In the genomic region with DNA sequence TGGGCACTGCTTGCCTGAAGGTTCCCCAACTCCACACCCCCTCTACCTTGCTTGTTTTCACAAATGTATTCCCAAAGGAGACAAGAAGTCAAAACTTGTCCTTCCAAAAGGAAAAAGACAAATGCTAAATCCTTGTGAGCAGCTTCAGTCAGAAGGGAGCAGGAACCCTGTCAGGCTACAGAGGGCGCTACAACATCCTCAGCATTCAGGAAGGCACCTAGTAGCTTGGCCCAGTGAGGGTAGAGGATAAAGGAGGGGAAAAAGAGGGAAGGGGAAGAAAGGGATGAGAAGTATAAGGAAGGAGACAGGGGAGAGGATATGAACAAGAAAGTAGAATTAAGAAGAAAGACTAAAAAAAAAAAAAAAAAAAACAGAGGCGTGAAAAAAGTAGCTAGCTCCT, we compare ENCODE assay signal across 11 cellular contexts.
A peak's percentile ranks its signal among the peaks of the same experiment; 100 is the strongest.
DNase-seq lines count a peak whose midpoint lies in the region; ATAC-seq and TF ChIP-seq lines count a peak whose summit lies in the region.
"Had no signal": no experiment of that assay in that cellular context is flagged by ENCODE, and none has a peak within 500 bp of the region (broad histone marks: within the 10 kb centered on the region; RNA-seq: fewer than 3 reads in every experiment).

No MANE protein-coding gene starts in this region.

- intact Hi-C loops in MCF 10A (cut with micrococcal nuclease): no loop called here
- intact Hi-C loops in breast epithelium (cut with DNase I; ENCODE audit: low total_unique reads): no loop called here
- intact Hi-C loops in IMR-90 (cut with micrococcal nuclease): no loop called here

- H3K9ac ChIP-seq in IMR-90 (ENCODE audit: low read depth, low read length): no peak overlapping the region

- TF ChIP-seq CTCF in MCF 10A (IDR thresholded peaks at IDR 0.05; ENCODE audit: unreplicated experiment) (no peak), breast epithelium (IDR thresholded peaks at IDR 0.05) (no peak), IMR-90 (conservative IDR thresholded peaks at IDR 0.05; ENCODE audit: low read depth, low read length) (0 out of 2 replicates have a peak, but pooled peaks have one; percentile 13), astrocyte of the spinal cord (IDR thresholded peaks at IDR 0.05; ENCODE audit: low read depth, low read length) (peak; percentile 41), progenitor cell of endocrine pancreas (IDR thresholded peaks at IDR 0.05; ENCODE audit: unreplicated experiment) (peak; percentile 32)

- H2BK5ac ChIP-seq in IMR-90 (ENCODE audit: low read depth, low read length, poor library complexity, severe bottlenecking): no peak overlapping the region

- H3K36me3 ChIP-seq in breast epithelium (no peaks in the 10 kb centered on the region), IMR-90 (ENCODE audit: control insufficient read depth, insufficient read depth, low read length) (no peaks in the 10 kb centered on the region)
- H3K36me3 ChIP-seq: right atrium auricular region had no signal

- dilution Hi-C loops in IMR-90 (cut with HindIII; ENCODE audit: low sequenced_read_pairs, unreplicated experiment): no loop called here

- H3K4me3 ChIP-seq in breast epithelium (no peak overlapping the region), IMR-90 (ENCODE audit: insufficient read depth, low read depth, low read length) (no peak overlapping the region), astrocyte of the spinal cord (ENCODE audit: low read depth, low read length) (no peak overlapping the region)
- H3K4me3 ChIP-seq: right atrium auricular region had no signal

- ATAC-seq in IMR-90 (ENCODE audit: low read depth): no peak
- ATAC-seq in HG02870 (IDR thresholded peaks at IDR 0.05; ENCODE audit: unreplicated experiment): no peak

- H3K9me3 Mint-ChIP-seq in MCF 10A (ENCODE audit: unreplicated experiment): no peaks in the 10 kb centered on the region
- H3K9me3 Mint-ChIP-seq in progenitor cell of endocrine pancreas (ENCODE audit: low read depth): no peaks in the 10 kb centered on the region
- H3K9me3 Mint-ChIP-seq: CD8-positive, alpha-beta memory T cell had no signal

- no peak overlapping the region for H2BK15ac ChIP-seq in IMR-90 (ENCODE audit: low read depth, low read length)

- H4K20me1 ChIP-seq in IMR-90 (ENCODE audit: insufficient read depth, low read length): peaks cover 5% of the 10 kb centered on the region

- no peak overlapping the region for H3K18ac ChIP-seq in IMR-90 (ENCODE audit: low read depth, low read length)

- H3K4ac ChIP-seq in IMR-90 (ENCODE audit: low read depth, low read length): no peak overlapping the region

- H3K4me3 Mint-ChIP-seq in MCF 10A (ENCODE audit: unreplicated experiment): no peak overlapping the region
- H3K4me3 Mint-ChIP-seq in progenitor cell of endocrine pancreas (ENCODE audit: low read depth): no peak overlapping the region
- H3K4me3 Mint-ChIP-seq: CD8-positive, alpha-beta memory T cell had no signal

- no TSS peak for BruUV-seq in MCF 10A (replicated peaks; lab: Mats Ljungman, UMichigan)
- BruUV-seq in IMR-90 (replicated peaks; lab: Mats Ljungman, UMichigan): no TSS peak

- POLR2A ChIA-PET in MCF 10A (lab: Yijun Ruan, JAX): no interaction called here
- POLR2A ChIA-PET in IMR-90 (lab: Charles Lee; ENCODE audit: unreplicated experiment): no interaction called here

- H3K27ac Mint-ChIP-seq in MCF 10A (ENCODE audit: low read depth, unreplicated experiment): no peak overlapping the region
- H3K27ac Mint-ChIP-seq in progenitor cell of endocrine pancreas: peak overlapping the region; percentile 18

- H3K27me3 ChIP-seq in breast epithelium: no peaks in the 10 kb centered on the region
- no peaks in the 10 kb centered on the region for H3K27me3 ChIP-seq in IMR-90 (ENCODE audit: control insufficient read depth, insufficient read depth, low read length)
- H3K27me3 ChIP-seq: right atrium auricular region had no signal

- H4K91ac ChIP-seq in IMR-90 (ENCODE audit: insufficient read depth, low read depth, low read length): no peak overlapping the region

- TF ChIP-seq RAD21 in IMR-90 (IDR thresholded peaks at IDR 0.05; ENCODE audit: low read length): no peak

- in situ Hi-C loops in IMR-90 (cut with MboI; ENCODE audit: low sequenced_read_pairs) (no loop called here), astrocyte of the spinal cord (cut with HindIII; ENCODE audit: low sequenced_read_pairs) (no loop called here)

- no peak overlapping the region for H3K56ac ChIP-seq in IMR-90 (ENCODE audit: extremely low read depth, insufficient read depth, low read length)

- TF ChIP-seq POLR2A in breast epithelium (IDR thresholded peaks at IDR 0.05) (no peak), IMR-90 (IDR thresholded peaks at IDR 0.05; ENCODE audit: low read depth, low read length) (no peak)

- H3K9me3 ChIP-seq in breast epithelium: no peaks in the 10 kb centered on the region
- H3K9me3 ChIP-seq in IMR-90 (ENCODE audit: control insufficient read depth, insufficient read depth, low read length): no peaks in the 10 kb centered on the region
- H3K9me3 ChIP-seq: right atrium auricular region had no signal

- H3K4me1 Mint-ChIP-seq in MCF 10A (ENCODE audit: insufficient read depth, unreplicated experiment) (no peaks in the 10 kb centered on the region), progenitor cell of endocrine pancreas (ENCODE audit: low read depth) (peaks cover 8% of the 10 kb centered on the region)

- H3K36me3 Mint-ChIP-seq in MCF 10A (ENCODE audit: insufficient read depth, unreplicated experiment): no peaks in the 10 kb centered on the region
- no peaks in the 10 kb centered on the region for H3K36me3 Mint-ChIP-seq in progenitor cell of endocrine pancreas (ENCODE audit: insufficient read depth)

- no peak overlapping the region for H2AK9ac ChIP-seq in IMR-90 (replicated peaks; ENCODE audit: low read depth, low read length, poor library complexity)

- no peak overlapping the region for H2BK20ac ChIP-seq in IMR-90 (ENCODE audit: low read depth, low read length)

- no peak overlapping the region for H2AFZ ChIP-seq in IMR-90 (replicated peaks; ENCODE audit: low read length, poor library complexity)

- H2AK5ac ChIP-seq in IMR-90 (ENCODE audit: low read depth, low read length): no peak overlapping the region

- WGBS in IMR-90 (ENCODE audit: extremely low coverage in 2 of 2, insufficient read length in 1 of 2), 2 experiments: no CpG with 5 or more reads among the region's 2 CpGs

- H2BK120ac ChIP-seq in IMR-90 (ENCODE audit: low read depth, low read length): no peak overlapping the region

- peaks cover 63% of the 10 kb centered on the region for H3K27me3 Mint-ChIP-seq in MCF 10A (ENCODE audit: insufficient read depth, unreplicated experiment)
- no peaks in the 10 kb centered on the region for H3K27me3 Mint-ChIP-seq in progenitor cell of endocrine pancreas
- H3K27me3 Mint-ChIP-seq: CD8-positive, alpha-beta memory T cell had no signal

- H3K79me1 ChIP-seq in IMR-90 (ENCODE audit: low read depth in 1 of 2, low read length in 2 of 2): peaks cover 17 to 18% of the 10 kb centered on the region in 2 experiments; a peak in 3 of 4 replicates

- H3K4me2 ChIP-seq in IMR-90 (ENCODE audit: low read depth, low read length): no peak overlapping the region

- H3K4me1 ChIP-seq in breast epithelium: no peaks in the 10 kb centered on the region
- H3K4me1 ChIP-seq in IMR-90 (ENCODE audit: control insufficient read depth, insufficient read depth, low read length): no peaks in the 10 kb centered on the region; the same call in 1 of the 2 replicates
- H3K4me1 ChIP-seq: right atrium auricular region had no signal

- H3K27ac ChIP-seq in breast epithelium (no peak overlapping the region), IMR-90 (ENCODE audit: insufficient read depth, low read length) (no peak overlapping the region)
- H3K27ac ChIP-seq: right atrium auricular region had no signal

- no peaks in the 10 kb centered on the region for H3K9me1 ChIP-seq in IMR-90 (ENCODE audit: insufficient read depth, low read length)

- H4K8ac ChIP-seq in IMR-90 (ENCODE audit: low read depth in 2 of 2, low read length in 2 of 2): no peak overlapping the region

- no peak overlapping the region for H4K5ac ChIP-seq in IMR-90 (ENCODE audit: low read depth, low read length)

- DNase-seq in MCF 10A (ENCODE audit: unreplicated experiment): peak; percentile 13
- no peak for DNase-seq in breast epithelium (ENCODE audit: low spot score in 2 of 2)
- DNase-seq in IMR-90: no peak
- no peak for DNase-seq in astrocyte of the spinal cord (ENCODE audit: low read depth, low spot score)
- DNase-seq in progenitor cell of endocrine pancreas (ENCODE audit: low spot score, unreplicated experiment): no peak
- no peak for DNase-seq in UCSD-AML1 (lab: John Stamatoyannopoulos, UW; ENCODE audit: unreplicated experiment)
- DNase-seq in HK-2 (ENCODE audit: unreplicated experiment): no peak
- DNase-seq: activated naive CD4-positive, alpha-beta T cell treated with Interleukin-2 at 50 U/mL for 16 hours; CD8-positive, alpha-beta memory T cell had no signal

- no peak overlapping the region for H3K23ac ChIP-seq in IMR-90 (ENCODE audit: low read depth, low read length)

- 0 out of 2 replicates have a peak overlapping the region, but pooled peaks have one; percentile 34 for H3K14ac ChIP-seq in IMR-90 (replicated peaks; ENCODE audit: low read depth, low read length)

- CTCF ChIA-PET in MCF 10A (lab: Yijun Ruan, JAX) (interaction anchor here (0.6 to 1.0 kb wide), 2 partner anchors 11 to 84 kb away, joined by 3 read pairs; no protein-coding TSS in a partner anchor), IMR-90 (lab: Yijun Ruan, JAX) (interaction anchor here (0.5 to 2.3 kb wide), 4 partner anchors 47 to 107 kb away, joined by 3 to 11 read pairs (median 3); partner anchors contain the start of gene MLLT3)

TF ChIP-seq in IMR-90, 13 proteins besides CTCF, POLR2A, EP300 and RAD21 (continues in another document):
- TF ChIP-seq CEBPB (IDR thresholded peaks at IDR 0.05; ENCODE audit: low read depth, low read length) (no peak), MXI1 (IDR thresholded peaks at IDR 0.05; ENCODE audit: borderline replicate concordance, low read depth, low read length) (no peak), NFE2L2 (IDR thresholded peaks at IDR 0.05; ENCODE audit: low read depth, low read length) (no peak), USF2 (IDR thresholded peaks at IDR 0.05; ENCODE audit: low read depth, low read length) (no peak), BHLHE40 (IDR thresholded peaks at IDR 0.05; ENCODE audit: low read depth, low read length) (no peak)

Comparison
In these comparisons a context has a peak if more than half of its experiments do, and no peak if none do; other contexts are left out.
1. CTCF ChIP-seq: peak in IMR-90 (single experiment), astrocyte of the spinal cord (single experiment) and progenitor cell of endocrine pancreas (single experiment); none in MCF 10A (single experiment) and breast epithelium (0 of 3).